Comparison of ENCODE assay signal across 8 cellular contexts in the genomic region with DNA sequence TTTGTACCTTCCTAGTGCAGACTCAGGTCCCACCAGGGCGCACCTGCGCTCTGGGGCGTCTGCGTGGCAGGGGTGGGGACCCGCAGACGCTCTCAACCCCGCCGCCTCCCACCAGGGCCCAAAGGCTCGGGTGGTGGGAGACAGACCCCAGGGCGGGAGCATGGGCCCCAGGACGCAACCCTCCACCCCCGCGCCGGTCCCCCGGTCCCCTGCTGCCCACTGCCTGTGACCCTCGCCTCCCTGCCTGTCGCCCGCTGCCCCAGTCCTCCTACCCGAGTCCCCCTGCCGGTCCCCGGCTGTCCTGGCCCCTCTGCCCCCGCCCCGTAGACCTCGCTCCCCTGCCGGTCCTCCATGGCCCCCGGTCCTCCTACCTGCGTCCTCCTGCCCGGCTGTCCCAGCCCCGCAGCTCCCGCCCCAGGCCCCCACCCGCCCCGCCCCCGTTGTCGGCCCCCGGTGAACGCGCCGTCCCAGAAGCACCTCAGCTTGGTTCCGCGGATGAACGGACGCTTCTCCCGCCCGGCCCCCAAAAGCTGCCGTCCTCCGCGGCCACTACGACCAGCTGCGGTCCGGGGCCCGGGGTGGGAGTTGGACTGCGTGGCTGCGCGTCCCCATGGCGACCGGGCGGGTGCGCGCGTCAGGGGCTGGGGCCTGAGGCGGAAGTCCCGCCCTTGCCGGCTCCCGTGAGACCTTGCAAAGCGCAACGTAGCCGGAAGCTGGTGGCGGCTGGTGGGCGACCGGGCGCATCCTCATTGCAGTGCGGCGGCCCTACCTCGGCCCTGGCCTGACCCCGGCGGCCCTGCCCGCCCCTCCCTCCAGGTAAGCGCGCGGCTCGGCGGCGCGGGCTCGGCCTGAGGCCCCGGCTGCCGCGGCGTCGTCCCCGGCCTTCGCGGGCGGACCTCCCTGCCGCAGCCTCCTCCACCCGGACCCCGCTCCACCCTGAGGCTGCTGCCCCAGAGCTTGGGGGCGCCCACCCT. TPM values are rescaled to one million over a fixed set of nuclear protein-coding genes. Genes with fewer than 3 reads are reported as not detected.
DNase-seq lines count a peak whose midpoint lies in the region; ATAC-seq, FAIRE-seq and TF ChIP-seq lines count a peak whose summit lies in the region.

ARFGAP1 (plus strand) TSS at position 709 of the 974 bp plus-strand sequence. CDS start 2,768 bp downstream, outside the sequence.

- H3K9ac ChIP-seq in HUES48 (ENCODE audit: low read depth, low read length) (peak within 1 kb of the TSS; percentile 63; the same call in 1 of the 2 replicates), NT2/D1 (ENCODE audit: insufficient read length, low read depth) (peak within 1 kb of the TSS; percentile 91), endothelial cell of umbilical vein (replicated peaks; ENCODE audit: extremely low read depth, insufficient read depth, low read length) (peak within 1 kb of the TSS; percentile 91)

- H3K27ac ChIP-seq in HUES48 (ENCODE audit: low read depth, low read length), result peak within 1 kb of the TSS; percentile 42
- peak within 1 kb of the TSS; percentile 64 for H3K27ac ChIP-seq in endothelial cell of umbilical vein (ENCODE audit: insufficient read depth, low read depth, low read length)

- ATAC-seq in GM21367 (IDR thresholded peaks at IDR 0.05; ENCODE audit: unreplicated experiment), result peak; percentile 80

- H3K27me3 ChIP-seq in HUES48 (ENCODE audit: control insufficient read depth, insufficient read depth, low read length), result no peaks in the 10 kb centered on the region
- H3K27me3 ChIP-seq in NT2/D1 (ENCODE audit: insufficient read depth, insufficient read length), result no peaks in the 10 kb centered on the region
- no peaks in the 10 kb centered on the region for H3K27me3 ChIP-seq in endothelial cell of umbilical vein (ENCODE audit: control insufficient read depth in 2 of 2, insufficient read depth in 2 of 2, low read length in 2 of 2)

- POLR2A ChIA-PET in endothelial cell of umbilical vein (lab: Charles Lee), result interaction anchor here (0.6 to 1.1 kb wide), 2 partner anchors 12 to 568 kb away, joined by 3 to 4 read pairs; no protein-coding TSS in a partner anchor

- H3K36me3 ChIP-seq in HUES48 (ENCODE audit: control insufficient read depth, insufficient read depth, low read length) (peaks cover 24% of the 10 kb centered on the region), NT2/D1 (ENCODE audit: insufficient read depth, insufficient read length, low read length) (peaks cover 48% of the 10 kb centered on the region), endothelial cell of umbilical vein (ENCODE audit: control insufficient read depth in 2 of 2, extremely low read depth in 1 of 2, insufficient read depth in 2 of 2, low read length in 2 of 2) (peaks cover 0 to 15% of the 10 kb centered on the region in 2 experiments)

- intact Hi-C loops in endothelial cell of umbilical vein (cut with micrococcal nuclease), result loop anchor here (5.0 kb wide), 1 partner anchor 35 kb away; the partner anchor contains the start of gene BIRC7

- BruUV-seq in endothelial cell of umbilical vein (replicated peaks; lab: Mats Ljungman, UMichigan), result no TSS peak

- no peaks in the 10 kb centered on the region for H3K9me3 ChIP-seq in HUES48 (ENCODE audit: control insufficient read depth, insufficient read depth, low read length)
- no peaks in the 10 kb centered on the region for H3K9me3 ChIP-seq in NT2/D1 (ENCODE audit: insufficient read depth, low read length)
- no peaks in the 10 kb centered on the region for H3K9me3 ChIP-seq in endothelial cell of umbilical vein (replicated peaks; ENCODE audit: control insufficient read depth, insufficient read depth, low read length)

- H3K4me3 ChIP-seq in HUES48 (ENCODE audit: low read depth, low read length) (peak within 1 kb of the TSS; percentile 84), NT2/D1 (ENCODE audit: insufficient read length, low read depth) (peak within 1 kb of the TSS; percentile 90), endothelial cell of umbilical vein (replicated peaks in 1 of 3; ENCODE audit: insufficient read depth in 1 of 3, low read depth in 1 of 3, low read length in 3 of 3) (peak within 1 kb of the TSS; percentile 82 to 89 (median 87))

- CTCF ChIA-PET in endothelial cell of umbilical vein (lab: Charles Lee), result interaction anchor here (0.7 to 3.5 kb wide), 7 partner anchors 11 to 224 kb away, joined by 3 to 25 read pairs (median 4); no protein-coding TSS in a partner anchor

- TF ChIP-seq CTCF in endothelial cell of umbilical vein (IDR thresholded peaks at IDR 0.05; ENCODE audit: extremely low read depth in 1 of 2, insufficient read depth in 1 of 2, low read depth in 1 of 2, low read length in 2 of 2), result no peak

- dilution Hi-C loops in endothelial cell of umbilical vein (cut with MboI; ENCODE audit: extremely low pct_ligation_motif_present, low sequenced_read_pairs), result no loop called here

- peak within 1 kb of the TSS; percentile 28 for H2AFZ ChIP-seq in endothelial cell of umbilical vein (ENCODE audit: low read depth, low read length)

- peaks cover 44% of the 10 kb centered on the region for H3K79me2 ChIP-seq in endothelial cell of umbilical vein (ENCODE audit: control insufficient read depth, insufficient read depth, low read length)

- H3K9me1 ChIP-seq in endothelial cell of umbilical vein (replicated peaks; ENCODE audit: control insufficient read depth, extremely low read depth, insufficient read depth, low read length), result no peaks in the 10 kb centered on the region

- peak; percentile 91 for FAIRE-seq in endothelial cell of umbilical vein (lab: Jason Lieb, UNC)

- DNase-seq in COLO668 (lab: John Stamatoyannopoulos, UW; ENCODE audit: unreplicated experiment) (peak; percentile 96), NT2/D1 (ENCODE audit: low read depth, low spot score) (peak; percentile 90), endothelial cell of umbilical vein (ENCODE audit: low read depth, low spot score) (peak; percentile 86), middle frontal gyrus (ENCODE audit: extremely low spot score, low spot score) (peak; percentile 80)
- peak; percentile 90 for DNase-seq in activated CD8-positive, alpha-beta memory T cell treated with anti-CD3 and anti-CD28 coated beads, Interleukin-2, amount 50 U/mL, for 4 hours
- peak; percentile 74 to 75 for DNase-seq in stimulated activated CD8-positive, alpha-beta memory T cell treated with anti-CD3 and anti-CD28 coated beads, Interleukin-2, amount 100 ng/mL, for 1 hour (ENCODE audit: low read depth in 2 of 2)

- peak; percentile 79 for TF ChIP-seq POLR2A in endothelial cell of umbilical vein (IDR thresholded peaks at IDR 0.05; ENCODE audit: low read depth, low read length)

- H3K4me1 ChIP-seq in HUES48 (ENCODE audit: control insufficient read depth, insufficient read depth, low read length), result 0 out of 2 replicates have a peak, but pooled peaks cover 4% of the 10 kb centered on the region
- H3K4me1 ChIP-seq in NT2/D1 (ENCODE audit: insufficient read depth, insufficient read length), result peaks cover 28% of the 10 kb centered on the region
- H3K4me1 ChIP-seq in endothelial cell of umbilical vein (ENCODE audit: control insufficient read depth, extremely low read depth, insufficient read depth, low read length), result peaks cover 6% of the 10 kb centered on the region

- H4K20me1 ChIP-seq in endothelial cell of umbilical vein (replicated peaks; ENCODE audit: control insufficient read depth, extremely low read depth, insufficient read depth, low read length), result no peaks in the 10 kb centered on the region

- peak within 1 kb of the TSS; percentile 84 for H3K4me2 ChIP-seq in endothelial cell of umbilical vein (ENCODE audit: insufficient read depth, low read length)

TF ChIP-seq in endothelial cell of umbilical vein, 7 proteins besides CTCF, POLR2A, EP300 and RAD21:
- TF ChIP-seq GATA2 (IDR thresholded peaks at IDR 0.05; ENCODE audit: insufficient read depth, insufficient read length, low read depth, low read length), result no peak
- no peak for TF ChIP-seq JUN (IDR thresholded peaks at IDR 0.05; ENCODE audit: borderline replicate concordance, insufficient read depth, insufficient read length, low read depth)
- peak; percentile 92 for TF ChIP-seq POLR2AphosphoS5 (IDR thresholded peaks at IDR 0.05; ENCODE audit: insufficient read depth, low read depth, low read length)

RNA-seq across cellular contexts. Expression of gene ARFGAP1, which starts in this region (rescaled TPM):
- 111 and 126 TPM in 2 replicates for total RNA-seq in endothelial cell of umbilical vein
- polyA plus RNA-seq in endothelial cell of umbilical vein, result 93.7 and 115 TPM in 2 replicates
- polyA plus RNA-seq in endothelial cell of umbilical vein (2011; cell fraction: cytosol; rRNA removed), result 45.5 and 67.8 TPM in 2 replicates
- polyA plus RNA-seq in endothelial cell of umbilical vein (2011; cell fraction: nucleus; rRNA removed), result 472 and 496 TPM in 2 replicates
- 74.4 and 105 TPM in 2 replicates for polyA plus RNA-seq in endothelial cell of umbilical vein (2012)
- polyA minus RNA-seq in endothelial cell of umbilical vein, result 55.3 and 79.7 TPM in 2 replicates
- 47.7 TPM for polyA minus RNA-seq in endothelial cell of umbilical vein (2011; cell fraction: cytosol; rRNA and poly(A)+ RNA removed)
- polyA minus RNA-seq in endothelial cell of umbilical vein (2011; cell fraction: nucleus; rRNA and poly(A)+ RNA removed), result 72.3 and 105 TPM in 2 replicates

Comparison
In these comparisons a context has a peak if more than half of its experiments do, and no peak if none do; other contexts are left out.
1. Peak in every context shown above with its lines: DNase-seq, ATAC-seq, H3K4me3 ChIP-seq and H3K27ac ChIP-seq.